In the genomic region with DNA sequence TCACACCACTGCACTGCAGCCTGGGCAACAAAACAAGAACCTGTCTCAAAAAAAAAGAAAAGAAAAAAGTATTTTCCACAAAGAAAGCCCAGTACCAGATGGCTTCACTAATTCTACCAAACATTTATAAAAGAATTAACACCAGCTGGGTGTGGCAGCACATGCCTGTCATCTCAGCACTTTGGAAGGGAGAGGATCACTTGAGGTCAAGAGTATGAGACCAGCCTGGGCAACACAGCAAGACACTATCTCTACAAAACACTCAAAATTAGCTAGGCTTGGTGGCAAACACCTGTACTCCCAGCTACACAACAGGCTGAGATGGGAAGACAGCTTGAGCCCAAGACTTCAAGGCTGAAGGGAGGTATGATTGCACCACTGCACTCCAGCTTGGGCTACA, we compare ENCODE assay signal across 1 cellular context.
TF ChIP-seq lines count a peak whose summit lies in the region.

No MANE protein-coding gene starts in this region.

TF ChIP-seq in K562, 482 proteins besides CTCF, POLR2A, EP300 and RAD21:
- TF ChIP-seq GATA2 (CRISPR knock-in tag; IDR thresholded peaks at IDR 0.05) (no peak), ZNF146 (CRISPR knock-in tag; IDR thresholded peaks at IDR 0.05; ENCODE audit: unreplicated experiment) (no peak), GATAD2B (IDR thresholded peaks at IDR 0.05; ENCODE audit: borderline replicate concordance) (no peak), PTRF (tag; IDR thresholded peaks at IDR 0.05) (no peak), TBL1XR1 (IDR thresholded peaks at IDR 0.05; ENCODE audit: low read length in 2 of 2) (no peak), PKNOX1 (IDR thresholded peaks at IDR 0.05) (0 out of 2 replicates have a peak, but pooled peaks have one; percentile 7), CBFA2T3 (IDR thresholded peaks at IDR 0.05) (peak; percentile 36), ZNF121 (CRISPR knock-in tag; conservative IDR thresholded peaks at IDR 0.05) (peak; percentile 74), PTBP1 (IDR thresholded peaks at IDR 0.05; ENCODE audit: low read depth, low read length) (no peak), PRMT5 (CRISPR knock-in tag; IDR thresholded peaks at IDR 0.05) (no peak), ZNF785 (CRISPR knock-in tag; IDR thresholded peaks at IDR 0.05) (no peak)
